19 cellular contexts compared by ENCODE assay signal in genomic region chr11:4118107-4118506, GRCh38. TPM values are rescaled to one million over a fixed set of nuclear protein-coding genes. Genes with fewer than 3 reads are reported as not detected.
A peak's percentile ranks its signal among the peaks of the same experiment; 100 is the strongest.
DNase-seq lines count a peak whose midpoint lies in the region; ATAC-seq and TF ChIP-seq lines count a peak whose summit lies in the region.
"Had no signal": no experiment of that assay in that cellular context is flagged by ENCODE, and none has a peak within 500 bp of the region (broad histone marks: within the 10 kb centered on the region; RNA-seq: fewer than 3 reads in every experiment).

No MANE protein-coding gene starts in this region.

- H3K9me3 ChIP-seq in adipocyte (ENCODE audit: control insufficient read depth, low read length) (no peaks in the 10 kb centered on the region), sigmoid colon (no peaks in the 10 kb centered on the region)
- H3K9me3 ChIP-seq: right lobe of liver, tibial artery had no signal

- no peak overlapping the region for H3K27ac ChIP-seq in sigmoid colon
- H3K27ac ChIP-seq: right lobe of liver, tibial artery had no signal

- H3K9ac ChIP-seq in adipocyte (ENCODE audit: low read length) = peak overlapping the region; percentile 10

- intact Hi-C loops in sigmoid colon (cut with DNase I) = no loop called here

- H3K4me3 ChIP-seq in adipocyte (ENCODE audit: low read length) (no peak overlapping the region), sigmoid colon (no peak overlapping the region)
- H3K4me3 ChIP-seq: right lobe of liver, tibial artery had no signal

- H3K27ac Mint-ChIP-seq in activated T-cell treated with anti-CD3 and anti-CD28 coated beads, Interleukin-2, amount 50 U/mL, for 24 hours = peak overlapping the region; percentile 83

- H3K9me3 Mint-ChIP-seq in activated T-cell treated with anti-CD3 and anti-CD28 coated beads, Interleukin-2, amount 50 U/mL, for 24 hours = no peaks in the 10 kb centered on the region

- DNase-seq in activated T-cell treated with anti-CD3 and anti-CD28 coated beads, Interleukin-2, amount 50 U/mL, for 24 hours = no peak
- DNase-seq in activated T-cell treated with anti-CD3 and anti-CD28 coated beads for 4 hours (no peak), adipocyte (ENCODE audit: low read depth) (peak; percentile 68), fibroblast of peridontal ligament (ENCODE audit: extremely low read depth) (peak; percentile 73), sigmoid colon (no peak)
- DNase-seq: Kasumi-1; NCI-H146; NCI-H226; occipital lobe; right lobe of liver; stimulated activated CD4-positive, alpha-beta T cell treated with anti-CD3 and anti-CD28 coated beads, Interleukin-4, amount 100 ng/mL, for 1 hour; stimulated activated CD8-positive, alpha-beta memory T cell treated with anti-CD3 and anti-CD28 coated beads, Interleukin-4, amount 100 ng/mL, for 48 hours; T-helper 2 cell; tibial artery had no signal

- H3K36me3 Mint-ChIP-seq in activated T-cell treated with anti-CD3 and anti-CD28 coated beads, Interleukin-2, amount 50 U/mL, for 24 hours (ENCODE audit: low read depth) = peaks cover 93% of the 10 kb centered on the region

- H3K4me1 Mint-ChIP-seq in activated T-cell treated with anti-CD3 and anti-CD28 coated beads, Interleukin-2, amount 50 U/mL, for 24 hours (ENCODE audit: low read depth) = peaks cover 19% of the 10 kb centered on the region

- TF ChIP-seq POLR2A in sigmoid colon (IDR thresholded peaks at IDR 0.05) = no peak

- TF ChIP-seq CTCF in sigmoid colon (IDR thresholded peaks at IDR 0.05) = no peak

- H3K36me3 ChIP-seq in adipocyte (ENCODE audit: control insufficient read depth, insufficient read depth, low read length, severe bottlenecking) (peaks cover 42% of the 10 kb centered on the region), sigmoid colon (peaks cover 0 to 90% (median 28%) of the 10 kb centered on the region in 4 donors)

- H3K4me1 ChIP-seq in adipocyte (ENCODE audit: control insufficient read depth, insufficient read depth, low read length) = peaks cover 15% of the 10 kb centered on the region
- no peaks in the 10 kb centered on the region for H3K4me1 ChIP-seq in sigmoid colon
- H3K4me1 ChIP-seq: right lobe of liver, tibial artery had no signal

- TF ChIP-seq EP300 in sigmoid colon (IDR thresholded peaks at IDR 0.05) = no peak

- ATAC-seq in GM18519 (IDR thresholded peaks at IDR 0.05; ENCODE audit: low FRiP score, unreplicated experiment) (no peak), GM21447 (IDR thresholded peaks at IDR 0.05; ENCODE audit: unreplicated experiment) (no peak), HG02588 (IDR thresholded peaks at IDR 0.05; ENCODE audit: unreplicated experiment) (no peak)
- ATAC-seq: activated CD4-positive, CD25-positive, alpha-beta regulatory T cell treated with anti-CD3 and anti-CD28 coated beads, Interleukin-2, amount 50 U/mL, for 24 hours; right lobe of liver; Right ventricle myocardium inferior had no signal

- H3K27me3 ChIP-seq in adipocyte (replicated peaks; ENCODE audit: control insufficient read depth, insufficient read depth, low read length) = no peaks in the 10 kb centered on the region
- no peaks in the 10 kb centered on the region for H3K27me3 ChIP-seq in sigmoid colon
- H3K27me3 ChIP-seq: right lobe of liver, tibial artery had no signal

- H3K4me3 Mint-ChIP-seq in activated T-cell treated with anti-CD3 and anti-CD28 coated beads, Interleukin-2, amount 50 U/mL, for 24 hours = no peak overlapping the region

- 74 to 83% methylated on average over 3 of the region's 3 CpGs for WGBS in sigmoid colon, 2 donors

- no peaks in the 10 kb centered on the region for H3K27me3 Mint-ChIP-seq in activated T-cell treated with anti-CD3 and anti-CD28 coated beads, Interleukin-2, amount 50 U/mL, for 24 hours

RNA-seq across cellular contexts. Expression of gene RRM1, which starts 23.5 kb away (rescaled TPM):
- total RNA-seq in sigmoid colon = 10 to 100 TPM; 23.7 to 39.6 (median 28.7) TPM
- 10 to 100 TPM in 2 of 3 donors, 1 to 10 TPM in 1; 9.0 to 35.8 (median 16.6) TPM for polyA plus RNA-seq in sigmoid colon

Comparison
In these comparisons a context has a peak if more than half of its experiments do, and no peak if none do; other contexts are left out.
1. DNase-seq: peak in adipocyte (single experiment) and fibroblast of peridontal ligament (single experiment); none in activated T-cell treated with anti-CD3 and anti-CD28 coated beads, Interleukin-2, amount 50 U/mL, for 24 hours (single experiment), activated T-cell treated with anti-CD3 and anti-CD28 coated beads for 4 hours (single experiment) and sigmoid colon (single experiment).